In genomic region chr5:171494452-171495121, GRCh38 we compare ENCODE assay signal across 8 cellular contexts.
DNase-seq lines count a peak whose midpoint lies in the region; ATAC-seq and TF ChIP-seq lines count a peak whose summit lies in the region.

No MANE protein-coding gene starts in this region.

- H3K27me3 Mint-ChIP-seq in neural progenitor cell (ENCODE audit: insufficient read depth, low read depth), result peaks cover 5% of the 10 kb centered on the region

- no peaks in the 10 kb centered on the region for H3K36me3 ChIP-seq in BJ (ENCODE audit: control insufficient read depth, insufficient read depth, low read length)
- no peaks in the 10 kb centered on the region for H3K36me3 ChIP-seq in esophagus muscularis mucosa
- no peaks in the 10 kb centered on the region for H3K36me3 ChIP-seq in neural progenitor cell

- H3F3A ChIP-seq in neural progenitor cell (ENCODE audit: low read depth), result peaks cover 20% of the 10 kb centered on the region

- no peak for TF ChIP-seq POLR2A in esophagus muscularis mucosa (IDR thresholded peaks at IDR 0.05; ENCODE audit: low read depth)

- H3K4me1 ChIP-seq in esophagus muscularis mucosa, result peaks cover 21 to 28% (median 23%) of the 10 kb centered on the region in 4 donors
- H3K4me1 ChIP-seq in neural progenitor cell, result peaks cover 12% of the 10 kb centered on the region

- peak overlapping the region; percentile 97 for H3K27ac Mint-ChIP-seq in neural progenitor cell

- intact Hi-C loops in esophagus muscularis mucosa (cut with DNase I), result no loop called here
- intact Hi-C loops in dorsolateral prefrontal cortex (cut with DNase I), result no loop called here

- no peaks in the 10 kb centered on the region for H3K36me3 Mint-ChIP-seq in neural progenitor cell

- H3K27ac ChIP-seq in esophagus muscularis mucosa (replicated peaks in 1 of 4), result peak overlapping the region; percentile 59 to 78 (median 71)
- no peak overlapping the region for H3K27ac ChIP-seq in neural progenitor cell
- peak overlapping the region in 6 of 59 donors; percentile 15 to 55 (median 41) for H3K27ac ChIP-seq in dorsolateral prefrontal cortex

- 37% methylated on average over 8 of the region's 17 CpGs for WGBS in esophagus muscularis mucosa

- no peak for ATAC-seq in GM18861 (IDR thresholded peaks at IDR 0.05; ENCODE audit: unreplicated experiment)
- ATAC-seq in GM18873 (IDR thresholded peaks at IDR 0.05; ENCODE audit: low FRiP score, unreplicated experiment), result no peak

- POLR2A ChIA-PET in BJ (lab: Charles Lee), result interaction anchor here (0.6 kb wide), 1 partner anchor 1034 kb away, joined by 3 read pairs; no protein-coding TSS in a partner anchor

- no peaks in the 10 kb centered on the region for H4K20me1 ChIP-seq in neural progenitor cell (ENCODE audit: low read depth)

- no peak overlapping the region for H3K9ac ChIP-seq in neural progenitor cell

- no peaks in the 10 kb centered on the region for H3K79me2 ChIP-seq in neural progenitor cell (ENCODE audit: low read depth)

- peak; percentile 72 for DNase-seq in BJ (ENCODE audit: low read depth)
- DNase-seq in NCI-H748 treated with DMSO at 0.1 percent for 48 hours (lab: John Stamatoyannopoulos, UW), result peak; percentile 30
- DNase-seq in esophagus muscularis mucosa (ENCODE audit: extremely low spot score), result no peak
- DNase-seq in neural progenitor cell (ENCODE audit: low spot score), result peak; percentile 77
- DNase-seq in SHP77 treated with DMSO at 0.1 percent for 48 hours (lab: John Stamatoyannopoulos, UW), result no peak
- DNase-seq in dorsolateral prefrontal cortex, result no peak

- H2AFZ ChIP-seq in neural progenitor cell (replicated peaks), result peak overlapping the region; percentile 43

- H3K9me3 ChIP-seq in esophagus muscularis mucosa (no peaks in the 10 kb centered on the region), neural progenitor cell (ENCODE audit: low read depth) (no peaks in the 10 kb centered on the region)

- H3K4me3 Mint-ChIP-seq in neural progenitor cell, result no peak overlapping the region

- TF ChIP-seq EP300 in esophagus muscularis mucosa (IDR thresholded peaks at IDR 0.05), result no peak

- TF ChIP-seq CTCF in BJ (IDR thresholded peaks at IDR 0.05; ENCODE audit: insufficient read depth, low read depth, low read length) (no peak), esophagus muscularis mucosa (IDR thresholded peaks at IDR 0.05) (no peak), neural progenitor cell (IDR thresholded peaks at IDR 0.05) (no peak), dorsolateral prefrontal cortex (IDR thresholded peaks at IDR 0.05 in 54 of 56, conservative IDR thresholded peaks at IDR 0.05 in 2 of 56; ENCODE audit: low read depth in 1 of 56, partially characterized antibody in 56 of 56) (no peak)

- H3K27me3 ChIP-seq in BJ (ENCODE audit: control insufficient read depth, insufficient read depth, low read length) (no peaks in the 10 kb centered on the region), esophagus muscularis mucosa (no peaks in the 10 kb centered on the region), neural progenitor cell (no peaks in the 10 kb centered on the region), dorsolateral prefrontal cortex (no peaks in the 10 kb centered on the region)

- no peak overlapping the region for H3K4me3 ChIP-seq in BJ (ENCODE audit: low read depth, low read length)
- peak overlapping the region in 2 of 4 donors; percentile 7 to 27 for H3K4me3 ChIP-seq in esophagus muscularis mucosa
- H3K4me3 ChIP-seq in neural progenitor cell, result no peak overlapping the region
- H3K4me3 ChIP-seq in dorsolateral prefrontal cortex, result no peak overlapping the region

- peaks cover 2% of the 10 kb centered on the region for H3K9me3 Mint-ChIP-seq in neural progenitor cell

- CTCF ChIA-PET in BJ (lab: Yijun Ruan, JAX), result interaction anchor here (1.2 kb wide), 2 partner anchors 10 to 12 kb away, joined by 3 read pairs; no protein-coding TSS in a partner anchor

- peak overlapping the region; percentile 48 for H3K4me2 ChIP-seq in neural progenitor cell

- peaks cover 29% of the 10 kb centered on the region for H3K4me1 Mint-ChIP-seq in neural progenitor cell

Comparison
In these comparisons a context has a peak if more than half of its experiments do, and no peak if none do; other contexts are left out.
1. DNase-seq: peak in BJ (single experiment), NCI-H748 treated with DMSO at 0.1 percent for 48 hours (single experiment) and neural progenitor cell (single experiment); none in esophagus muscularis mucosa (single experiment), SHP77 treated with DMSO at 0.1 percent for 48 hours (single experiment) and dorsolateral prefrontal cortex (0 of 10).